Comparison of ENCODE assay signal across 8 cellular contexts in genomic region chr14:39491134-39491541, GRCh38. TPM values are rescaled to one million over a fixed set of nuclear protein-coding genes. Genes with fewer than 3 reads are reported as not detected.
DNase-seq lines count a peak whose midpoint lies in the region; ATAC-seq, FAIRE-seq and TF ChIP-seq lines count a peak whose summit lies in the region.

No MANE protein-coding gene starts in this region.

- no peak overlapping the region for H3K27ac ChIP-seq in coronary artery

- DNase-seq in GM10266 (ENCODE audit: extremely low spot score) (no peak), NCI-H446 (lab: John Stamatoyannopoulos, UW) (peak; percentile 36 to 73), coronary artery (ENCODE audit: low spot score) (no peak), neural crest cell (ENCODE audit: low read depth, low spot score) (no peak), NOMO-1 treated with DMSO at 0.1 percent for 48 hours (lab: John Stamatoyannopoulos, UW; ENCODE audit: unreplicated experiment) (no peak)
- DNase-seq in activated CD4-positive, alpha-beta T cell treated with anti-CD3 and anti-CD28 coated beads, Interleukin-2, amount 50 U/mL, for 4 hours = no peak

- H3K27ac Mint-ChIP-seq in neural crest cell (ENCODE audit: unreplicated experiment) = peak overlapping the region; percentile 29

- H3K9me3 Mint-ChIP-seq in neural crest cell = peaks cover 3% of the 10 kb centered on the region

- TF ChIP-seq CTCF in GM10266 (IDR thresholded peaks at IDR 0.05; ENCODE audit: control insufficient read depth, insufficient read depth, low read depth, missing control alignments) (peak; percentile 33), coronary artery (IDR thresholded peaks at IDR 0.05) (peak; percentile 38), neural crest cell (conservative IDR thresholded peaks at IDR 0.05) (peak; percentile 81)

- no peaks in the 10 kb centered on the region for H3K27me3 Mint-ChIP-seq in neural crest cell (ENCODE audit: low read depth)

- peaks cover 7% of the 10 kb centered on the region for H3K36me3 Mint-ChIP-seq in neural crest cell (ENCODE audit: low read depth)

- no peak overlapping the region for H3K4me3 Mint-ChIP-seq in neural crest cell

- no peak for ATAC-seq in HG02852 (IDR thresholded peaks at IDR 0.05; ENCODE audit: unreplicated experiment)

- H3K4me3 ChIP-seq in coronary artery = no peak overlapping the region

- FAIRE-seq in A204.1 (lab: Jason Lieb, UNC) = peak; percentile 97

- peaks cover 23% of the 10 kb centered on the region for H3K4me1 Mint-ChIP-seq in neural crest cell

RNA-seq across cellular contexts. Expression of gene FBXO33, which starts 58.9 kb away (rescaled TPM):
- 8.6 and 8.9 TPM in 2 replicates for total RNA-seq in neural crest cell

Comparison
In these comparisons a context has a peak if more than half of its experiments do, and no peak if none do; other contexts are left out.
1. DNase-seq: peak in NCI-H446 (2 of 2); none in GM10266 (single experiment), coronary artery (single experiment), neural crest cell (single experiment), activated CD4-positive, alpha-beta T cell treated with anti-CD3 and anti-CD28 coated beads, Interleukin-2, amount 50 U/mL, for 4 hours (0 of 2) and NOMO-1 treated with DMSO at 0.1 percent for 48 hours (single experiment).
2. Peak in every context shown above with its lines, with median percentiles within 50 percentile points of each other: CTCF ChIP-seq.